Comparison of ENCODE assay signal across 8 cellular contexts in genomic region chr19:6048808-6049405, GRCh38.
DNase-seq lines count a peak whose midpoint lies in the region; ATAC-seq and TF ChIP-seq lines count a peak whose summit lies in the region.

No MANE protein-coding gene starts in this region.

- 15 to 16% (median 16%) methylated on average over 15 of the region's 15 CpGs for WGBS in ovary, 3 donors

- H3K36me3 ChIP-seq in MG63: no peaks in the 10 kb centered on the region
- H3K36me3 ChIP-seq in SJCRH30: no peaks in the 10 kb centered on the region
- no peaks in the 10 kb centered on the region for H3K36me3 ChIP-seq in ovary
- peaks cover under 1 to 11% (median 1%) of the 10 kb centered on the region in 3 donors for H3K36me3 ChIP-seq in tibial artery

- TF ChIP-seq EP300 in ovary (IDR thresholded peaks at IDR 0.05): no peak

- TF ChIP-seq POLR2A in ovary (IDR thresholded peaks at IDR 0.05): no peak

- DNase-seq in GM04504 (ENCODE audit: low read depth): peak; percentile 54
- peak; percentile 49 for DNase-seq in MG63
- peak; percentile 60 to 86 for DNase-seq in SJCRH30
- DNase-seq in activated T-helper 9 cell treated with anti-CD3 and anti-CD28 coated beads, Interleukin-2, amount 50 U/mL, for 16 hours (ENCODE audit: low read depth): peak; percentile 64
- peak; percentile 46 for DNase-seq in foreskin melanocyte
- peak; percentile 71 to 82 (median 82) for DNase-seq in ovary
- DNase-seq in tibial artery: peak; percentile 81 to 86

- TF ChIP-seq CTCF in ovary (IDR thresholded peaks at IDR 0.05) (peak; percentile 68 to 78 (median 76)), tibial artery (IDR thresholded peaks at IDR 0.05) (peak; percentile 87 to 89)

- H3K4me1 ChIP-seq in SJCRH30 (no peaks in the 10 kb centered on the region), ovary (ENCODE audit: insufficient read depth) (peaks cover 1% of the 10 kb centered on the region), tibial artery (peaks cover 0 to 16% (median 8%) of the 10 kb centered on the region in 4 donors)

- H3K27ac ChIP-seq in SJCRH30 (no peak overlapping the region), ovary (no peak overlapping the region), tibial artery (peak overlapping the region; percentile 1 to 13)

- H3K9me3 ChIP-seq in MG63 (no peaks in the 10 kb centered on the region), SJCRH30 (replicated peaks) (no peaks in the 10 kb centered on the region), ovary (no peaks in the 10 kb centered on the region), tibial artery (no peaks in the 10 kb centered on the region)

- ATAC-seq in GM21515 (IDR thresholded peaks at IDR 0.05; ENCODE audit: unreplicated experiment): no peak

- intact Hi-C loops in ovary (cut with DNase I): loop anchor here in 2 of 4 donors (2.0 to 10.0 kb wide), 3 partner anchors 76 to 146 kb away; no protein-coding TSS in a partner anchor
- intact Hi-C loops in tibial artery (cut with DNase I; ENCODE audit: low total_unique reads): loop anchor here (1.0 kb wide), 1 partner anchor 76 kb away; no protein-coding TSS in a partner anchor

- no peak overlapping the region for H3K4me3 ChIP-seq in MG63
- H3K4me3 ChIP-seq in SJCRH30: no peak overlapping the region
- H3K4me3 ChIP-seq in ovary: no peak overlapping the region
- peak overlapping the region in 1 of 2 donors; percentile 31 for H3K4me3 ChIP-seq in tibial artery

- H3K27me3 ChIP-seq in MG63: no peaks in the 10 kb centered on the region
- no peaks in the 10 kb centered on the region for H3K27me3 ChIP-seq in SJCRH30
- H3K27me3 ChIP-seq in ovary: no peaks in the 10 kb centered on the region
- no peaks in the 10 kb centered on the region for H3K27me3 ChIP-seq in tibial artery

Comparison
In these comparisons a context has a peak if more than half of its experiments do, and no peak if none do; other contexts are left out.
1. H3K27ac ChIP-seq: peak in tibial artery (2 of 2); none in SJCRH30 (single experiment) and ovary (0 of 2).
2. Peak in every context shown above with its lines, with median percentiles within 50 percentile points of each other: DNase-seq.